1 cellular context compared by ENCODE assay signal in the genomic region with DNA sequence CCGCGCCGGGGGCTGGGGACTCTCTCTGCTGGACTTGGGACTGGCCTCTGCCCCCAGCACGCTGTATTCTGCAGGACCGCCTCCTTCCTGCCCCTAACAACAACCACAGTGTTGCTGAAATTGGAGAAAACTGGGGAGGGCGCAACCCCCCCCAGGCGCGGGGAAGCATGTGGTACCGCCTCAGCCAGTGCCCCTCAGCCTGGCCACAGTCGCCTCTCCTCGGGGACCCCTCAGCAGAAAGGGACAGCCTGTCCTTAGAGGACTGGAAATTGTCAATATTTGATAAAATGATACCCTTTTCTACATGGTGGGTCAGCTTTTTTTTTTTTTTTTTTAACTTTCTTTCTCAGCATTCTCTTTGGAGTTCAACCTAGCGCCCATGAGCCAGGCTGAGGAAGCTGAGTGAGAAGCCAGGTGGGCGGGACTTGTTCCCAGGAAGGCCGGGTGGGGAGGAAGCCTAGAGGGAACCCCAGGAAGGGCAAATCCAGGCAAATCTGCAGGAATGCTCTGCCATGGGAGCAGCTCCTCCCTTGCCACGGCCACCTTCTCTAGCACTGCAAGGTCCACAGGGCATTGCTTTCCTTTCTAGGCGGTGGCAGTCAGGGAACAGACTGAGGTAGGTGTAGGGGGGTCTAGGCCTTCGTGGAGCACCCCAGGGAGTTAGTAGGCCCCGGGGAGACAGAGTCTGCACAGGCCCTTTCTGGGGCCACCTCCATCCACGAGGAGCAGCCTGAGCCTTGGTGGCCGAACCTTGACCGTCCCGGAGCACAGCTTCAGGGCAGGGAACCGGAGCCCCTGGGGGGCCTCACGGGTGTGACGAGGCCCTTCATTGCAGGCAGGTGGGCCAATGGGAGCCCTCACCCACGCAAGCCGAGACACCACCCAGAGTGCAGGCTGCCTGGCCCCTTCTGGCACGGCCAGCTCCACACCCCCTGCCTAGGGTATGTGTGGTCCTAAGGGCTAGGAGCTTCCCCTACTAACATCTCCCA.
TF ChIP-seq lines count a peak whose summit lies in the region.

No MANE protein-coding gene starts in this region.

TF ChIP-seq in GM23338, 12 proteins besides CTCF, POLR2A, EP300 and RAD21 (continued from another document):
- TF ChIP-seq EZH2phosphoT487 (IDR thresholded peaks at IDR 0.05; ENCODE audit: unreplicated experiment) (no peak), ZNF331 (CRISPR knock-in tag; IDR thresholded peaks at IDR 0.05; ENCODE audit: low read depth) (no peak), REST (IDR thresholded peaks at IDR 0.05; ENCODE audit: unreplicated experiment) (no peak)
- TF ChIP-seq, protein P1, sequence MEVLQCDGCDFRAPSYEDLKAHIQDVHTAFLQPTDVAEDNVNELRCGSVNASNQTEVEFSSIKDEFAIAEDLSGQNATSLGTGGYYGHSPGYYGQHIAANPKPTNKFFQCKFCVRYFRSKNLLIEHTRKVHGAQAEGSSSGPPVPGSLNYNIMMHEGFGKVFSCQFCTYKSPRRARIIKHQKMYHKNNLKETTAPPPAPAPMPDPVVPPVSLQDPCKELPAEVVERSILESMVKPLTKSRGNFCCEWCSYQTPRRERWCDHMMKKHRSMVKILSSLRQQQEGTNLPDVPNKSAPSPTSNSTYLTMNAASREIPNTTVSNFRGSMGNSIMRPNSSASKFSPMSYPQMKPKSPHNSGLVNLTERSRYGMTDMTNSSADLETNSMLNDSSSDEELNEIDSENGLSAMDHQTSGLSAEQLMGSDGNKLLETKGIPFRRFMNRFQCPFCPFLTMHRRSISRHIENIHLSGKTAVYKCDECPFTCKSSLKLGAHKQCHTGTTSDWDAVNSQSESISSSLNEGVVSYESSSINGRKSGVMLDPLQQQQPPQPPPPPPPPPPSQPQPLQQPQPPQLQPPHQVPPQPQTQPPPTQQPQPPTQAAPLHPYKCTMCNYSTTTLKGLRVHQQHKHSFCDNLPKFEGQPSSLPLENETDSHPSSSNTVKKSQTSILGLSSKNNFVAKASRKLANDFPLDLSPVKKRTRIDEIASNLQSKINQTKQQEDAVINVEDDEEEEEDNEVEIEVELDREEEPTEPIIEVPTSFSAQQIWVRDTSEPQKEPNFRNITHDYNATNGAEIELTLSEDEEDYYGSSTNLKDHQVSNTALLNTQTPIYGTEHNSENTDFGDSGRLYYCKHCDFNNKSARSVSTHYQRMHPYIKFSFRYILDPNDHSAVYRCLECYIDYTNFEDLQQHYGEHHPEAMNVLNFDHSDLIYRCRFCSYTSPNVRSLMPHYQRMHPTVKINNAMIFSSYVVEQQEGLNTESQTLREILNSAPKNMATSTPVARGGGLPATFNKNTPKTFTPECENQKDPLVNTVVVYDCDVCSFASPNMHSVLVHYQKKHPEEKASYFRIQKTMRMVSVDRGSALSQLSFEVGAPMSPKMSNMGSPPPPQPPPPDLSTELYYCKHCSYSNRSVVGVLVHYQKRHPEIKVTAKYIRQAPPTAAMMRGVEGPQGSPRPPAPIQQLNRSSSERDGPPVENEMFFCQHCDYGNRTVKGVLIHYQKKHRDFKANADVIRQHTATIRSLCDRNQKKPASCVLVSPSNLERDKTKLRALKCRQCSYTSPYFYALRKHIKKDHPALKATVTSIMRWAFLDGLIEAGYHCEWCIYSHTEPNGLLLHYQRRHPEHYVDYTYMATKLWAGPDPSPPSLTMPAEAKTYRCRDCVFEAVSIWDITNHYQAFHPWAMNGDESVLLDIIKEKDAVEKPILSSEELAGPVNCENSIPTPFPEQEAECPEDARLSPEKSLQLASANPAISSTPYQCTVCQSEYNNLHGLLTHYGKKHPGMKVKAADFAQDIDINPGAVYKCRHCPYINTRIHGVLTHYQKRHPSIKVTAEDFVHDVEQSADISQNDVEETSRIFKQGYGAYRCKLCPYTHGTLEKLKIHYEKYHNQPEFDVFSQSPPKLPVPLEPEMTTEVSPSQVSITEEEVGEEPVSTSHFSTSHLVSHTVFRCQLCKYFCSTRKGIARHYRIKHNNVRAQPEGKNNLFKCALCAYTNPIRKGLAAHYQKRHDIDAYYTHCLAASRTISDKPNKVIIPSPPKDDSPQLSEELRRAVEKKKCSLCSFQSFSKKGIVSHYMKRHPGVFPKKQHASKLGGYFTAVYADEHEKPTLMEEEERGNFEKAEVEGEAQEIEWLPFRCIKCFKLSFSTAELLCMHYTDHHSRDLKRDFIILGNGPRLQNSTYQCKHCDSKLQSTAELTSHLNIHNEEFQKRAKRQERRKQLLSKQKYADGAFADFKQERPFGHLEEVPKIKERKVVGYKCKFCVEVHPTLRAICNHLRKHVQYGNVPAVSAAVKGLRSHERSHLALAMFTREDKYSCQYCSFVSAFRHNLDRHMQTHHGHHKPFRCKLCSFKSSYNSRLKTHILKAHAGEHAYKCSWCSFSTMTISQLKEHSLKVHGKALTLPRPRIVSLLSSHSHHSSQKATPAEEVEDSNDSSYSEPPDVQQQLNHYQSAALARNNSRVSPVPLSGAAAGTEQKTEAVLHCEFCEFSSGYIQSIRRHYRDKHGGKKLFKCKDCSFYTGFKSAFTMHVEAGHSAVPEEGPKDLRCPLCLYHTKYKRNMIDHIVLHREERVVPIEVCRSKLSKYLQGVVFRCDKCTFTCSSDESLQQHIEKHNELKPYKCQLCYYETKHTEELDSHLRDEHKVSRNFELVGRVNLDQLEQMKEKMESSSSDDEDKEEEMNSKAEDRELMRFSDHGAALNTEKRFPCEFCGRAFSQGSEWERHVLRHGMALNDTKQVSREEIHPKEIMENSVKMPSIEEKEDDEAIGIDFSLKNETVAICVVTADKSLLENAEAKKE (CRISPR knock-in tag; IDR thresholded peaks at IDR 0.05): no peak
TF ChIP-seq in GM23338: peak in this region for 0.
